Comparison of ENCODE assay signal across 1 cellular context in genomic region chr1:84442256-84442655, GRCh38.
TF ChIP-seq lines count a peak whose summit lies in the region.

No MANE protein-coding gene starts in this region.

TF ChIP-seq in WTC11, 78 proteins besides CTCF, POLR2A, EP300 and RAD21 (continued from another document):
- TF ChIP-seq USF1 (CRISPR knock-in tag; IDR thresholded peaks at IDR 0.05) (no peak), ZNF416 (CRISPR knock-in tag; IDR thresholded peaks at IDR 0.05) (no peak), ETV6 (CRISPR knock-in tag; IDR thresholded peaks at IDR 0.05) (no peak), RELA (CRISPR knock-in tag; IDR thresholded peaks at IDR 0.05; ENCODE audit: borderline replicate concordance) (no peak), ZNF512 (CRISPR knock-in tag; IDR thresholded peaks at IDR 0.05; ENCODE audit: borderline replicate concordance) (no peak)
TF ChIP-seq in WTC11: peak in this region for 0.
